7 cellular contexts compared by ENCODE assay signal in the genomic region with DNA sequence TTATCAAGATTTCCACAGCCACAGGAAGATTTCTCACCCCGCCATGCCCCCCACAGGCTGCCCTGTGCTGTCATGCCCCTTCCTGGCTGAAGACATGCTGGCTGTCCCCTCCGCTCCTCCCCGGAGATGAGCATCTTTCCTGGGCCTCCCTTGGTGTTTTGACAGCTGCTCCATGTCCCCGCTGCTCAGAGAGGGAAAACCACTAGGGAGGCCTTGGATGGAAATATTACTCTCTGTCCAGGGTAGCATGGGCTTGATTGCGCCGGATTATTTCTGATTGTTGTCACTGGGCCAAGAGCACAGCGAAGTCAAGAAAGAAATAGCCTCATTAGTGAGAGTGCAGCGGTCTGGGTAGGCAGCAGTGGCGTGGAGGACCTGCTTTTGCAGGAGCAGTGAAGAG.
DNase-seq lines count a peak whose midpoint lies in the region; ATAC-seq and TF ChIP-seq lines count a peak whose summit lies in the region.
"Not testable (repeated sequence)": the region's sequence is repeated elsewhere in the genome, so short reads cannot be mapped to it uniquely, and the experiment has no call there.

No MANE protein-coding gene starts in this region.

- H3K36me3 ChIP-seq in heart right ventricle = peaks cover 0 to 87% (median 13%) of the 10 kb centered on the region in 9 donors

- not testable (repeated sequence) for H3K4me1 ChIP-seq in heart right ventricle

- H3K36me3 Mint-ChIP-seq in mesothelial cell of epicardium = peaks cover 44% of the 10 kb centered on the region

- intact Hi-C loops in Right ventricle myocardium inferior (cut with DNase I); heart right ventricle (cut with DNase I); left ventricle myocardium superior (cut with micrococcal nuclease): not testable (repeated sequence)

- H3K27ac ChIP-seq in heart right ventricle = peak overlapping the region in 3 of 10 donors; percentile 19 to 58 (median 25)

- WGBS in heart right ventricle, 2 donors = 54 to 74% methylated on average over 9 of the region's 9 CpGs

- ATAC-seq in Right ventricle myocardium inferior (peak; percentile 63), heart right ventricle (peak; percentile 60 to 95 (median 81)), left ventricle myocardium superior (peak; percentile 85)

- H3K4me3 Mint-ChIP-seq in mesothelial cell of epicardium = not testable (repeated sequence)

- DNase-seq in SHP77 (lab: John Stamatoyannopoulos, UW) (peak; percentile 82 to 90), cerebellar cortex (ENCODE audit: low spot score) (peak; percentile 41), heart right ventricle (peak; percentile 29 to 57), pons (ENCODE audit: low spot score) (peak; percentile 12)
- not testable (repeated sequence) for DNase-seq in Right ventricle myocardium inferior (ENCODE audit: missing footprints); left ventricle myocardium superior; mesothelial cell of epicardium (ENCODE audit: low spot score in 2 of 2, unreplicated experiment in 2 of 2)

- H3K9me3 ChIP-seq in heart right ventricle = not testable (repeated sequence)

- not testable (repeated sequence) for H3K9me3 Mint-ChIP-seq in mesothelial cell of epicardium

- peak overlapping the region; percentile 4 for H3K27ac Mint-ChIP-seq in mesothelial cell of epicardium

- not testable (repeated sequence) for H3K27me3 Mint-ChIP-seq in mesothelial cell of epicardium (ENCODE audit: low read depth)

- not testable (repeated sequence) for TF ChIP-seq CTCF in heart right ventricle (IDR thresholded peaks at IDR 0.05); mesothelial cell of epicardium (IDR thresholded peaks at IDR 0.05; ENCODE audit: unreplicated experiment)

- H3K4me1 Mint-ChIP-seq in mesothelial cell of epicardium = not testable (repeated sequence)

- not testable (repeated sequence) for H3K27me3 ChIP-seq in heart right ventricle

- not testable (repeated sequence) for H3K4me3 ChIP-seq in heart right ventricle
